Comparison of ENCODE assay signal across 16 cellular contexts in the genomic region with DNA sequence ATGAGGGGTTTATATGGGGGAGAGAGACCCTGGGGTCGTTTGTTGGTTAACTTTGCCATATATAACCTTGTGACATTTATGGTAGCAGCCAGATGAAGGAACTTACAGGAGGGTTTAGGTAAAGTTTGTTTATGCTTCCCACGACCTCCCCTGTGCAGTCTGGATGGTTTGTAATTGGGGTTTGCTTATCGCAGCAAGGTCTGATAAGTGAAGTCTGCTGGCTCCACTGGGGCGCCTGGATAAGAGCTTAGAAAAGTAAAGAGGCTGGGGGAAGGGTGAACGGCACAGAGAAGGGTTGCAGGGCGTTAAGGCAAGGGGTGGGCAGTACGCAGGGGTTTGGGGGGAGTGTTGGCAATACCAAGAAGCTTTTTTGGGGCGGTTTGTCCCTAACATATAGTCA.
"Had no signal": no experiment of that assay in that cellular context is flagged by ENCODE, and none has a peak within 500 bp of the region (broad histone marks: within the 10 kb centered on the region; RNA-seq: fewer than 3 reads in every experiment).

No MANE protein-coding gene starts in this region.

- H3K27ac Mint-ChIP-seq: activated CD4-positive, alpha-beta memory T cell treated with anti-CD3 and anti-CD28 coated beads, Interleukin-2, amount 10 ng/mL, durations not matched to agents 7 days and 5 days; activated naive CD4-positive, alpha-beta T cell treated with anti-CD3 and anti-CD28 coated beads, Interleukin-2, amount 10 ng/mL, durations not matched to agents 7 days and 5 days; activated T-cell treated with anti-CD3 and anti-CD28 coated beads, Interleukin-2, amount 50 U/mL, for 24 hours had no signal

- H3K27me3 ChIP-seq: esophagus muscularis mucosa, tibial nerve had no signal

- H3K4me1 ChIP-seq: lower lobe of right lung, parathyroid adenoma, tibial nerve had no signal

- ATAC-seq: lower lobe of right lung had no signal

- H3K4me3 ChIP-seq: esophagus muscularis mucosa, lower lobe of right lung, tibial nerve had no signal

- H3K4me3 Mint-ChIP-seq: activated CD4-positive, alpha-beta memory T cell treated with anti-CD3 and anti-CD28 coated beads, Interleukin-2, amount 10 ng/mL, durations not matched to agents 7 days and 5 days; activated naive CD4-positive, alpha-beta T cell treated with anti-CD3 and anti-CD28 coated beads, Interleukin-2, amount 10 ng/mL, durations not matched to agents 7 days and 5 days; activated T-cell treated with anti-CD3 and anti-CD28 coated beads, Interleukin-2, amount 50 U/mL, for 24 hours had no signal

- DNase-seq: activated CD4-positive, alpha-beta memory T cell treated with anti-CD3 and anti-CD28 coated beads, Interleukin-2, amount 10 ng/mL, durations not matched to agents 7 days and 5 days; activated CD4-positive, alpha-beta T cell treated with anti-CD3 and anti-CD28 coated beads for 4 hours; activated naive CD4-positive, alpha-beta T cell treated with anti-CD3 and anti-CD28 coated beads, Interleukin-2, amount 10 ng/mL, durations not matched to agents 7 days and 5 days; activated T-cell treated with anti-CD3 and anti-CD28 coated beads, Interleukin-2, amount 50 U/mL, for 24 hours; foreskin fibroblast; kidney glomerular epithelial cell; lower lobe of right lung; midbrain; retina; stimulated activated CD4-positive, alpha-beta T cell treated with anti-CD3 and anti-CD28 coated beads, Interleukin-4, amount 100 ng/mL, for 24 hours; stimulated activated naive CD4-positive, alpha-beta T cell; substantia nigra; T-helper 1 cell had no signal

- H2AFZ ChIP-seq: parathyroid adenoma had no signal

- H3K27ac ChIP-seq: esophagus muscularis mucosa, lower lobe of right lung, parathyroid adenoma, tibial nerve had no signal

- H3K9ac ChIP-seq: parathyroid adenoma had no signal

- H3K36me3 ChIP-seq: esophagus muscularis mucosa, lower lobe of right lung, tibial nerve had no signal

- H3K27me3 Mint-ChIP-seq: activated CD4-positive, alpha-beta memory T cell treated with anti-CD3 and anti-CD28 coated beads, Interleukin-2, amount 10 ng/mL, durations not matched to agents 7 days and 5 days; activated naive CD4-positive, alpha-beta T cell treated with anti-CD3 and anti-CD28 coated beads, Interleukin-2, amount 10 ng/mL, durations not matched to agents 7 days and 5 days; activated T-cell treated with anti-CD3 and anti-CD28 coated beads, Interleukin-2, amount 50 U/mL, for 24 hours had no signal
